8 cellular contexts compared by ENCODE assay signal in the genomic region with DNA sequence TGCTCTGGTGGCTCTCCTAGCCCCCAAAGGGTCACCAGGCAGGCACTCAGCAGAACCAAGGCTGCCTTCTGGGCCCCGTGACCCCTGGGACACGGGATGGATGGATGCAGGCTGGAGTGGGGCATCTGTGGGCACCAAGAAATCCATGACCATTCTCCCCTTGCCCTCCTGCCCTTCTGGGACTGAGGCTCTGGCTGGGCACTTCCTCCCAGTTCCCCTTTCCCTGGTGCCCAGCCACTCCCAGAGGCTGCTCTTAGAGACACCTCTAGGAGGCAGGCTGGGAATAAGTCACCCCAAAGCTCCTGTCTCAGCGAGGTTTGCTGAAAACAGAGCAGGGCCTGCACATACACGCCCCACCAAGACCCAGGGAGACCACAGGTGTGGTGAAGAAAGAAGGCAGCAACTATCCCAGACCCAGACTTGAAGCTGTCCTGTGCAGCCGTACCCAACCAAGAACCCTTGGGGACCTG. TPM values are rescaled to one million over a fixed set of nuclear protein-coding genes. Genes with fewer than 3 reads are reported as not detected.
DNase-seq lines count a peak whose midpoint lies in the region; ATAC-seq and TF ChIP-seq lines count a peak whose summit lies in the region.

No MANE protein-coding gene starts in this region.

- peak overlapping the region; percentile 94 for H3K4me3 Mint-ChIP-seq in activated naive CD8-positive, alpha-beta T cell treated with anti-CD3 and anti-CD28 coated beads, Interleukin-2, amount 10 ng/mL, durations not matched to agents 7 days and 5 days

- no peaks in the 10 kb centered on the region for H3K9me2 ChIP-seq in hepatocyte (replicated peaks; ENCODE audit: insufficient read depth)

- peak overlapping the region; percentile 21 for H2AFZ ChIP-seq in hepatocyte

- peak overlapping the region; percentile 97 for H3K27ac Mint-ChIP-seq in activated naive CD8-positive, alpha-beta T cell treated with anti-CD3 and anti-CD28 coated beads, Interleukin-2, amount 10 ng/mL, durations not matched to agents 7 days and 5 days

- POLR2A ChIA-PET in activated naive CD8-positive, alpha-beta T cell treated with anti-CD3 and anti-CD28 coated beads, Interleukin-2, amount 10 ng/mL, durations not matched to agents 7 days and 5 days (lab: Charles Lee), result interaction anchor here (0.6 to 2.3 kb wide), 23 partner anchors 9 to 154 kb away, joined by 3 to 26 read pairs (median 4); partner anchors contain the start of genes DNAJC18, SMIM33 and UBE2D2

- H3K4me3 ChIP-seq in GM12865 (ENCODE audit: low read depth, low read length), result peak overlapping the region; percentile 73
- H3K4me3 ChIP-seq in hepatocyte, result no peak overlapping the region
- H3K4me3 ChIP-seq in stomach, result peak overlapping the region; percentile 39 to 52 (median 48)

- no peak for TF ChIP-seq EP300 in stomach (IDR thresholded peaks at IDR 0.05)

- peak overlapping the region; percentile 97 for H3K27ac ChIP-seq in hepatocyte
- H3K27ac ChIP-seq in stomach, result peak overlapping the region; percentile 70 to 93 (median 91)

- no peaks in the 10 kb centered on the region for H3K27me3 Mint-ChIP-seq in activated naive CD8-positive, alpha-beta T cell treated with anti-CD3 and anti-CD28 coated beads, Interleukin-2, amount 10 ng/mL, durations not matched to agents 7 days and 5 days

- 91% methylated on average over 5 of the region's 5 CpGs for WGBS in hepatocyte (ENCODE audit: low lambda C conversion rate, missing lambda C conversion rate)
- WGBS in stomach, 5 donors, result 39 to 72% (median 52%) methylated on average over 3 to 5 of the region's 5 CpGs

- H3K27me3 ChIP-seq in hepatocyte, result no peaks in the 10 kb centered on the region
- H3K27me3 ChIP-seq in stomach, result no peaks in the 10 kb centered on the region

- H3K4me1 ChIP-seq in hepatocyte (ENCODE audit: insufficient read depth) (peaks cover 17% of the 10 kb centered on the region), stomach (peaks cover 9 to 52% (median 32%) of the 10 kb centered on the region in 4 donors)

- no peaks in the 10 kb centered on the region for H3K9me3 Mint-ChIP-seq in activated naive CD8-positive, alpha-beta T cell treated with anti-CD3 and anti-CD28 coated beads, Interleukin-2, amount 10 ng/mL, durations not matched to agents 7 days and 5 days

- no peaks in the 10 kb centered on the region for H3K79me2 ChIP-seq in hepatocyte

- H3K4me1 Mint-ChIP-seq in activated naive CD8-positive, alpha-beta T cell treated with anti-CD3 and anti-CD28 coated beads, Interleukin-2, amount 10 ng/mL, durations not matched to agents 7 days and 5 days, result peaks cover 21% of the 10 kb centered on the region

- H3K36me3 ChIP-seq in hepatocyte (replicated peaks; ENCODE audit: insufficient read depth, low read depth) (no peaks in the 10 kb centered on the region), stomach (peaks cover 4 to 23% (median 21%) of the 10 kb centered on the region in 4 donors)

- no peaks in the 10 kb centered on the region for H3K9me3 ChIP-seq in hepatocyte (ENCODE audit: low read depth)
- no peaks in the 10 kb centered on the region for H3K9me3 ChIP-seq in stomach

- peak overlapping the region; percentile 69 for H3K4me2 ChIP-seq in hepatocyte

- DNase-seq in GM12865 (ENCODE audit: low read depth) (peak; percentile 21), hepatocyte (ENCODE audit: low spot score) (no peak), stomach (no peak), NCI-H1092 (lab: John Stamatoyannopoulos, UW) (no peak), SHP77 treated with DMSO at 0.1 percent for 48 hours (lab: John Stamatoyannopoulos, UW) (no peak)
- DNase-seq in activated naive CD8-positive, alpha-beta T cell treated with anti-CD3 and anti-CD28 coated beads, Interleukin-2, amount 10 ng/mL, durations not matched to agents 7 days and 5 days, result no peak

- peaks cover 16% of the 10 kb centered on the region for H3K36me3 Mint-ChIP-seq in activated naive CD8-positive, alpha-beta T cell treated with anti-CD3 and anti-CD28 coated beads, Interleukin-2, amount 10 ng/mL, durations not matched to agents 7 days and 5 days

- H4K20me1 ChIP-seq in hepatocyte (ENCODE audit: insufficient read depth, poor library complexity, severe bottlenecking), result no peaks in the 10 kb centered on the region

- intact Hi-C loops in stomach (cut with DNase I; ENCODE audit: low total_unique reads), result no loop called here

- no peak for TF ChIP-seq CTCF in GM12865 (IDR thresholded peaks at IDR 0.05; ENCODE audit: insufficient read depth, low read depth, low read length, missing control alignments)
- no peak for TF ChIP-seq CTCF in hepatocyte (IDR thresholded peaks at IDR 0.05; ENCODE audit: poor library complexity)
- no peak for TF ChIP-seq CTCF in stomach (IDR thresholded peaks at IDR 0.05)

- no peak for TF ChIP-seq POLR2A in stomach (IDR thresholded peaks at IDR 0.05)

- ATAC-seq in HG03108 (IDR thresholded peaks at IDR 0.05; ENCODE audit: unreplicated experiment), result peak; percentile 14
- ATAC-seq in activated naive CD8-positive, alpha-beta T cell treated with anti-CD3 and anti-CD28 coated beads, Interleukin-2, amount 10 ng/mL, durations not matched to agents 7 days and 5 days (ENCODE audit: low read depth), result peak; percentile 12
- ATAC-seq in GM19023 (IDR thresholded peaks at IDR 0.05; ENCODE audit: unreplicated experiment), result no peak

RNA-seq across cellular contexts. Expression of gene STING1, which starts 0.9 kb away (rescaled TPM):
- 10 to 100 TPM; 63.6 to 68.4 TPM for total RNA-seq in activated naive CD8-positive, alpha-beta T cell treated with anti-CD3 and anti-CD28 coated beads, Interleukin-2, amount 10 ng/mL, durations not matched to agents 7 days and 5 days
- total RNA-seq in hepatocyte (7.7 and 12.6 TPM in 2 replicates), stomach (10 to 100 TPM in 3 of 5 donors, 1 to 10 TPM in 2; 6.1 to 16.2 (median 11.1) TPM)
- polyA plus RNA-seq in hepatocyte (17.0 and 23.9 TPM in 2 replicates), stomach (10 to 100 TPM in 2 of 3 donors, 1 to 10 TPM in 1; 8.8 to 23.7 (median 22.3) TPM)

RNA-seq across cellular contexts. Expression of gene SMIM33, which starts 10.8 kb away (rescaled TPM):
- total RNA-seq in activated naive CD8-positive, alpha-beta T cell treated with anti-CD3 and anti-CD28 coated beads, Interleukin-2, amount 10 ng/mL, durations not matched to agents 7 days and 5 days, result under 1 TPM; 0.34 to 0.44 TPM
- total RNA-seq in hepatocyte (not detected in 2 replicates), stomach (under 1 TPM in 1 of 5 donors, not detected in 4; 0.87 TPM)
- polyA plus RNA-seq in hepatocyte (not detected in 2 replicates), stomach (under 1 TPM in 2 of 3 donors, not detected in 1; 0.13 to 0.46 TPM)

RNA-seq across cellular contexts. Expression of gene ECSCR, which starts 19.1 kb away (rescaled TPM):
- total RNA-seq in activated naive CD8-positive, alpha-beta T cell treated with anti-CD3 and anti-CD28 coated beads, Interleukin-2, amount 10 ng/mL, durations not matched to agents 7 days and 5 days, result not detected
- total RNA-seq in hepatocyte (0.27 and 2.2 TPM in 2 replicates), stomach (10 to 100 TPM in 2 of 5 donors, 1 to 10 TPM in 1, not detected in 2; 7.3 to 15.2 (median 12.8) TPM)
- polyA plus RNA-seq in hepatocyte (0.42 and 1.3 TPM in 2 replicates), stomach (1 to 10 TPM; 5.4 to 10.0 (median 7.3) TPM)

RNA-seq across cellular contexts. Expression of gene DNAJC18, which starts 42.3 kb away (rescaled TPM):
- 1 to 10 TPM; 4.2 to 5.7 TPM for total RNA-seq in activated naive CD8-positive, alpha-beta T cell treated with anti-CD3 and anti-CD28 coated beads, Interleukin-2, amount 10 ng/mL, durations not matched to agents 7 days and 5 days
- total RNA-seq in hepatocyte (10.6 and 11.5 TPM in 2 replicates), stomach (10 to 100 TPM in 1 of 5 donors, 1 to 10 TPM in 1, under 1 TPM in 2, not detected in 1; under 0.01 to 12.1 (median 1.6) TPM)
- polyA plus RNA-seq in hepatocyte (13.6 and 14.4 TPM in 2 replicates), stomach (1 to 10 TPM; 1.8 to 4.1 (median 2.7) TPM)
